ENCODE assay signal across 2 cellular contexts in genomic region chr5:63306909-63307308, GRCh38.
TF ChIP-seq lines count a peak whose summit lies in the region.

No MANE protein-coding gene starts in this region.

TF ChIP-seq in SK-N-SH, 30 proteins besides CTCF, POLR2A, EP300 and RAD21 (continued from another document):
- TF ChIP-seq REST (IDR thresholded peaks at IDR 0.05; ENCODE audit: low read depth, low read length) = no peak
- TF ChIP-seq FOSL2 (IDR thresholded peaks at IDR 0.05; ENCODE audit: borderline replicate concordance, low read depth) = no peak
- no peak for TF ChIP-seq GABPA (IDR thresholded peaks at IDR 0.05; ENCODE audit: low read depth)
- TF ChIP-seq POLR2AphosphoS5 (IDR thresholded peaks at IDR 0.05; ENCODE audit: low read depth, low read length) = no peak
- no peak for TF ChIP-seq MAX (IDR thresholded peaks at IDR 0.05; ENCODE audit: low read depth)
- TF ChIP-seq MEF2A (IDR thresholded peaks at IDR 0.05; ENCODE audit: borderline replicate concordance, low read depth) = no peak
- TF ChIP-seq RCOR1 (IDR thresholded peaks at IDR 0.05; ENCODE audit: low read length) = no peak
- TF ChIP-seq JUND (IDR thresholded peaks at IDR 0.05) = no peak
- TF ChIP-seq RXRA (IDR thresholded peaks at IDR 0.05; ENCODE audit: borderline replicate concordance, low read depth) = no peak

TF ChIP-seq in SK-N-SH treated with all-trans-retinoic acid at 6 μM for 48 hours, 23 proteins besides CTCF, POLR2A, EP300 and RAD21 (continued from another document):
- no peak for TF ChIP-seq TSHZ2 (CRISPR knock-in tag; IDR thresholded peaks at IDR 0.05)
- TF ChIP-seq RARB (CRISPR knock-in tag; IDR thresholded peaks at IDR 0.05) = no peak
- TF ChIP-seq ZNF8 (CRISPR knock-in tag; IDR thresholded peaks at IDR 0.05) = no peak
- no peak for TF ChIP-seq GLIS3 (CRISPR knock-in tag; IDR thresholded peaks at IDR 0.05)
